In genomic region chr5:54443264-54443663, GRCh38 we compare ENCODE assay signal across 8 cellular contexts. TPM values are rescaled to one million over a fixed set of nuclear protein-coding genes. Genes with fewer than 3 reads are reported as not detected.
DNase-seq lines count a peak whose midpoint lies in the region; ATAC-seq and TF ChIP-seq lines count a peak whose summit lies in the region.

No MANE protein-coding gene starts in this region.

- intact Hi-C loops in activated T-helper 1 cell treated with anti-CD3 and anti-CD28 coated beads, Interleukin-12 subunit alpha, Interleukin-12 subunit beta, Interleukin-2, Interleukin-4 antibody, amounts not matched to agents 30 ng/mL and 10 ng/mL and 1 ng/mL, durations not matched to agents 14 hours and 24 hours and 36 hours (cut with micrococcal nuclease): loop anchor here (1.0 kb wide), 1 partner anchor 46 kb away; no protein-coding TSS in a partner anchor
- intact Hi-C loops in left colon (cut with DNase I, micrococcal nuclease): no loop called here

- no peaks in the 10 kb centered on the region for H4K20me1 ChIP-seq in MM.1S (ENCODE audit: insufficient read depth, low read length)

- H3K36me3 Mint-ChIP-seq in activated T-helper 1 cell treated with anti-CD3 and anti-CD28 coated beads, Interleukin-12 subunit alpha, Interleukin-12 subunit beta, Interleukin-2, Interleukin-4 antibody, amounts not matched to agents 30 ng/mL and 10 ng/mL and 1 ng/mL, durations not matched to agents 14 hours and 24 hours and 36 hours (ENCODE audit: low read depth): no peaks in the 10 kb centered on the region

- peaks cover 11% of the 10 kb centered on the region for H3F3A ChIP-seq in MM.1S (ENCODE audit: insufficient read depth, low read length)

- H3K9me3 ChIP-seq in MM.1S (replicated peaks; ENCODE audit: insufficient read depth, low read length): no peaks in the 10 kb centered on the region

- peaks cover 32% of the 10 kb centered on the region for H3K4me1 Mint-ChIP-seq in activated T-helper 1 cell treated with anti-CD3 and anti-CD28 coated beads, Interleukin-12 subunit alpha, Interleukin-12 subunit beta, Interleukin-2, Interleukin-4 antibody, amounts not matched to agents 30 ng/mL and 10 ng/mL and 1 ng/mL, durations not matched to agents 14 hours and 24 hours and 36 hours (ENCODE audit: low read depth)

- no peak overlapping the region for H3K9ac ChIP-seq in MM.1S (ENCODE audit: low read length)

- H3K79me2 ChIP-seq in MM.1S (ENCODE audit: low read length): no peaks in the 10 kb centered on the region

- peak; percentile 56 for TF ChIP-seq CTCF in MM.1S (IDR thresholded peaks at IDR 0.05; ENCODE audit: low read length)

- H3K27me3 Mint-ChIP-seq in activated T-helper 1 cell treated with anti-CD3 and anti-CD28 coated beads, Interleukin-12 subunit alpha, Interleukin-12 subunit beta, Interleukin-2, Interleukin-4 antibody, amounts not matched to agents 30 ng/mL and 10 ng/mL and 1 ng/mL, durations not matched to agents 14 hours and 24 hours and 36 hours (ENCODE audit: insufficient read depth): no peaks in the 10 kb centered on the region

- no peak overlapping the region for H3K4me3 ChIP-seq in MM.1S (ENCODE audit: low read length)

- H3K4me1 ChIP-seq in MM.1S (ENCODE audit: low read length): peaks cover 31% of the 10 kb centered on the region

- no peaks in the 10 kb centered on the region for H3K36me3 ChIP-seq in MM.1S (replicated peaks; ENCODE audit: insufficient read depth, low read length)

- no peaks in the 10 kb centered on the region for H3K9me3 Mint-ChIP-seq in activated T-helper 1 cell treated with anti-CD3 and anti-CD28 coated beads, Interleukin-12 subunit alpha, Interleukin-12 subunit beta, Interleukin-2, Interleukin-4 antibody, amounts not matched to agents 30 ng/mL and 10 ng/mL and 1 ng/mL, durations not matched to agents 14 hours and 24 hours and 36 hours

- peak; percentile 31 for DNase-seq in NCI-H82 (lab: John Stamatoyannopoulos, UW)
- DNase-seq in NCI-H82 treated with DMSO at 0.1 percent for 48 hours (lab: John Stamatoyannopoulos, UW; ENCODE audit: unreplicated experiment): no peak
- DNase-seq in MM.1S: peak; percentile 57
- peak; percentile 30 for DNase-seq in dedifferentiated amniotic fluid mesenchymal stem cell (ENCODE audit: extremely low spot score)
- peak; percentile 20 for DNase-seq in renal cortical epithelial cell (ENCODE audit: low read depth)
- DNase-seq in activated T-helper 1 cell treated with anti-CD3 and anti-CD28 coated beads, Interleukin-12 subunit alpha, Interleukin-12 subunit beta, Interleukin-2, Interleukin-4 antibody, amounts not matched to agents 30 ng/mL and 10 ng/mL and 1 ng/mL, durations not matched to agents 14 hours and 24 hours and 36 hours (ENCODE audit: low spot score): no peak
- no peak for DNase-seq in left colon

- H3K27ac Mint-ChIP-seq in activated T-helper 1 cell treated with anti-CD3 and anti-CD28 coated beads, Interleukin-12 subunit alpha, Interleukin-12 subunit beta, Interleukin-2, Interleukin-4 antibody, amounts not matched to agents 30 ng/mL and 10 ng/mL and 1 ng/mL, durations not matched to agents 14 hours and 24 hours and 36 hours: no peak overlapping the region

- no peak overlapping the region; the same call in 1 of the 2 replicates for H3K4me2 ChIP-seq in MM.1S (ENCODE audit: low read depth, low read length)

- no peaks in the 10 kb centered on the region for H3K27me3 ChIP-seq in MM.1S (replicated peaks; ENCODE audit: insufficient read depth, low read length)

- no peak overlapping the region for H3K4me3 Mint-ChIP-seq in activated T-helper 1 cell treated with anti-CD3 and anti-CD28 coated beads, Interleukin-12 subunit alpha, Interleukin-12 subunit beta, Interleukin-2, Interleukin-4 antibody, amounts not matched to agents 30 ng/mL and 10 ng/mL and 1 ng/mL, durations not matched to agents 14 hours and 24 hours and 36 hours

- ATAC-seq in left colon (no peak), HG02678 (IDR thresholded peaks at IDR 0.05; ENCODE audit: unreplicated experiment) (no peak)

- no peak overlapping the region for H2AFZ ChIP-seq in MM.1S (ENCODE audit: low read length)

- H3K9me2 ChIP-seq in MM.1S (replicated peaks; ENCODE audit: insufficient read depth, low read length): no peaks in the 10 kb centered on the region

- H3K27ac ChIP-seq in MM.1S (ENCODE audit: low read length): no peak overlapping the region

RNA-seq across cellular contexts. Expression of gene HSPB3, which starts 12.2 kb away (rescaled TPM):
- total RNA-seq in renal cortical epithelial cell (not detected in 2 replicates), left colon (1 to 10 TPM in 1 of 2 donors, under 1 TPM in 1; 0.81 to 1.7 TPM)
- not detected in 2 replicates for total RNA-seq in activated T-helper 1 cell treated with anti-CD3 and anti-CD28 coated beads, Interleukin-12 subunit alpha, Interleukin-12 subunit beta, Interleukin-2, Interleukin-4 antibody, amounts not matched to agents 30 ng/mL and 10 ng/mL and 1 ng/mL, durations not matched to agents 14 hours and 24 hours and 36 hours

Comparison
In these comparisons a context has a peak if more than half of its experiments do, and no peak if none do; other contexts are left out.
1. DNase-seq: peak in NCI-H82 (single experiment), MM.1S (single experiment), dedifferentiated amniotic fluid mesenchymal stem cell (single experiment) and renal cortical epithelial cell (single experiment); none in NCI-H82 treated with DMSO at 0.1 percent for 48 hours (single experiment), activated T-helper 1 cell treated with anti-CD3 and anti-CD28 coated beads, Interleukin-12 subunit alpha, Interleukin-12 subunit beta, Interleukin-2, Interleukin-4 antibody, amounts not matched to agents 30 ng/mL and 10 ng/mL and 1 ng/mL, durations not matched to agents 14 hours and 24 hours and 36 hours (single experiment) and left colon (0 of 2).